In genomic region chr6:111986651-111987050, GRCh38 we compare ENCODE assay signal across 1 cellular context.
TF ChIP-seq lines count a peak whose summit lies in the region.

No MANE protein-coding gene starts in this region.

TF ChIP-seq in IMR-90, 13 proteins besides CTCF, POLR2A, EP300 and RAD21 (continued from another document):
- no peak for TF ChIP-seq CEBPB (IDR thresholded peaks at IDR 0.05; ENCODE audit: low read depth, low read length)
